Comparison of ENCODE assay signal across 19 cellular contexts in genomic region chr3:188706599-188706998, GRCh38.
"Had no signal": no experiment of that assay in that cellular context is flagged by ENCODE, and none has a peak within 500 bp of the region (broad histone marks: within the 10 kb centered on the region; RNA-seq: fewer than 3 reads in every experiment).

No MANE protein-coding gene starts in this region.

- H3K9me3 ChIP-seq: adrenal gland, body of pancreas, esophagus squamous epithelium, gastrocnemius medialis, right atrium auricular region, thoracic aorta had no signal

- H3K4me1 ChIP-seq: body of pancreas had no signal

- DNase-seq: activated CD4-positive, alpha-beta memory T cell treated with anti-CD3 and anti-CD28 coated beads for 36 hours; activated CD4-positive, alpha-beta T cell treated with anti-CD3 and anti-CD28 coated beads for 36 hours; activated CD8-positive, alpha-beta memory T cell treated with anti-CD3 and anti-CD28 coated beads, Interleukin-2, amount 10 ng/mL, durations not matched to agents 7 days and 5 days; activated naive CD4-positive, alpha-beta T cell treated with anti-CD3 and anti-CD28 coated beads, Interleukin-2, amount 50 U/mL, for 16 hours; activated T-cell treated with anti-CD3 and anti-CD28 coated beads, Interleukin-2, amount 50 U/mL, for 1 hour; adrenal gland; body of pancreas; central memory CD4-positive, alpha-beta T cell; esophagus squamous epithelium; gastrocnemius medialis; islet precursor cell; naive B cell; nucleus accumbens; stimulated activated CD4-positive, alpha-beta T cell treated with anti-CD3 and anti-CD28 coated beads, Interleukin-1b, Interleukin-23, amount 100 ng/mL, for 48 hours; T-helper 17 cell; WERI-Rb-1 had no signal

- H3K27ac Mint-ChIP-seq: activated CD4-positive, alpha-beta memory T cell treated with anti-CD3 and anti-CD28 coated beads for 36 hours; activated CD4-positive, alpha-beta T cell treated with anti-CD3 and anti-CD28 coated beads for 36 hours; activated CD8-positive, alpha-beta memory T cell treated with anti-CD3 and anti-CD28 coated beads, Interleukin-2, amount 10 ng/mL, durations not matched to agents 7 days and 5 days; T-helper 17 cell had no signal

- H3K4me3 Mint-ChIP-seq: activated CD4-positive, alpha-beta memory T cell treated with anti-CD3 and anti-CD28 coated beads for 36 hours; activated CD4-positive, alpha-beta T cell treated with anti-CD3 and anti-CD28 coated beads for 36 hours; activated CD8-positive, alpha-beta memory T cell treated with anti-CD3 and anti-CD28 coated beads, Interleukin-2, amount 10 ng/mL, durations not matched to agents 7 days and 5 days; naive B cell; T-helper 17 cell had no signal

- H3K27me3 Mint-ChIP-seq: activated CD4-positive, alpha-beta memory T cell treated with anti-CD3 and anti-CD28 coated beads for 36 hours; activated CD4-positive, alpha-beta T cell treated with anti-CD3 and anti-CD28 coated beads for 36 hours; activated CD8-positive, alpha-beta memory T cell treated with anti-CD3 and anti-CD28 coated beads, Interleukin-2, amount 10 ng/mL, durations not matched to agents 7 days and 5 days; naive B cell; T-helper 17 cell had no signal

- H3K27me3 ChIP-seq: adrenal gland, body of pancreas, esophagus squamous epithelium, gastrocnemius medialis, right atrium auricular region had no signal

- ATAC-seq: activated CD4-positive, alpha-beta T cell treated with anti-CD3 and anti-CD28 coated beads for 36 hours; activated CD8-positive, alpha-beta memory T cell treated with anti-CD3 and anti-CD28 coated beads, Interleukin-2, amount 10 ng/mL, durations not matched to agents 7 days and 5 days; body of pancreas; T-helper 17 cell had no signal

- H3K27ac ChIP-seq: body of pancreas, gastrocnemius medialis, right atrium auricular region, WERI-Rb-1 had no signal

- H3K9me3 Mint-ChIP-seq: activated CD4-positive, alpha-beta memory T cell treated with anti-CD3 and anti-CD28 coated beads for 36 hours; naive B cell had no signal

- H3K36me3 ChIP-seq: adrenal gland, gastrocnemius medialis, right atrium auricular region, thoracic aorta, WERI-Rb-1 had no signal

- H3K4me3 ChIP-seq: adrenal gland, body of pancreas, coronary artery, esophagus squamous epithelium, gastrocnemius medialis, right atrium auricular region, thoracic aorta had no signal
